In genomic region chr5:111224561-111224989, GRCh38 we compare ENCODE assay signal across 1 cellular context.
TF ChIP-seq lines count a peak whose summit lies in the region.

No MANE protein-coding gene starts in this region.

TF ChIP-seq in GM12878, 131 proteins besides CTCF, POLR2A, EP300 and RAD21 (continued from another document and continues in another):
- TF ChIP-seq BCL3 (IDR thresholded peaks at IDR 0.05; ENCODE audit: borderline replicate concordance, insufficient read depth, low read depth, low read length, poor library complexity, severe bottlenecking) (peak; percentile 3), SMAD1 (IDR thresholded peaks at IDR 0.05; ENCODE audit: low read depth, partially characterized antibody) (no peak), CEBPB (IDR thresholded peaks at IDR 0.05; ENCODE audit: borderline replicate concordance in 1 of 2, low read depth in 2 of 2, low read length in 2 of 2) (no peak), CREM (IDR thresholded peaks at IDR 0.05; ENCODE audit: low read depth) (0 out of 2 replicates have a peak, but pooled peaks have one; percentile 11), SREBF1 (IDR thresholded peaks at IDR 0.05; ENCODE audit: low read length) (no peak), TCF12 (IDR thresholded peaks at IDR 0.05; ENCODE audit: low read depth, low read length) (0 out of 2 replicates have a peak, but pooled peaks have one; percentile 1), RELA (IDR thresholded peaks at IDR 0.05; ENCODE audit: borderline replicate concordance, partially characterized antibody) (no peak), CUX1 (IDR thresholded peaks at IDR 0.05; ENCODE audit: insufficient replicate concordance, low read depth, low read length) (no peak), KLF5 (IDR thresholded peaks at IDR 0.05; ENCODE audit: partially characterized antibody) (no peak), LARP7 (IDR thresholded peaks at IDR 0.05) (peak; percentile 57; the same call in 1 of the 2 replicates), RUNX3 (IDR thresholded peaks at IDR 0.05; ENCODE audit: low read length) (no peak), CBX3 (IDR thresholded peaks at IDR 0.05; ENCODE audit: borderline replicate concordance, low read depth) (no peak), SMAD5 (IDR thresholded peaks at IDR 0.05; ENCODE audit: low read depth) (no peak), POLR2AphosphoS2 (IDR thresholded peaks at IDR 0.05; ENCODE audit: low read depth, low read length) (no peak), EED (IDR thresholded peaks at IDR 0.05; ENCODE audit: low read depth) (no peak), CBFB (IDR thresholded peaks at IDR 0.05; ENCODE audit: low read depth) (no peak), USF1 (IDR thresholded peaks at IDR 0.05; ENCODE audit: borderline replicate concordance, extremely low read length, insufficient read depth, low read depth, low read length) (no peak), ATF2 (IDR thresholded peaks at IDR 0.05; ENCODE audit: low read length) (no peak), KDM1A (IDR thresholded peaks at IDR 0.05; ENCODE audit: borderline replicate concordance) (no peak), SREBF2 (IDR thresholded peaks at IDR 0.05; ENCODE audit: low read length) (no peak), RCOR1 (conservative IDR thresholded peaks at IDR 0.05; ENCODE audit: low read depth, low read length) (no peak), NR2C1 (IDR thresholded peaks at IDR 0.05) (no peak), ATF7 (IDR thresholded peaks at IDR 0.05; ENCODE audit: low read depth) (no peak), IKZF1 (conservative IDR thresholded peaks at IDR 0.05) (peak; percentile 52), MEF2A (IDR thresholded peaks at IDR 0.05; ENCODE audit: insufficient read depth, low read depth, low read length) (no peak), TBL1XR1 (IDR thresholded peaks at IDR 0.05; ENCODE audit: low read depth, low read length) (no peak), GATAD2B (conservative IDR thresholded peaks at IDR 0.05; ENCODE audit: low read depth) (no peak), IRF3 (IDR thresholded peaks at IDR 0.05) (no peak), USF2 (IDR thresholded peaks at IDR 0.05; ENCODE audit: borderline replicate concordance, low read depth, low read length) (no peak), ZNF207 (IDR thresholded peaks at IDR 0.05; ENCODE audit: borderline replicate concordance) (0 out of 2 replicates have a peak, but pooled peaks have one; percentile 6), NFYA (IDR thresholded peaks at IDR 0.05; ENCODE audit: borderline replicate concordance, low read depth, low read length) (no peak), SKIL (IDR thresholded peaks at IDR 0.05; ENCODE audit: low read depth, poor library complexity, severe bottlenecking) (no peak), NRF1 (conservative IDR thresholded peaks at IDR 0.05; ENCODE audit: low read depth, low read length) (no peak), FOXM1 (IDR thresholded peaks at IDR 0.05; ENCODE audit: low read depth, low read length) (no peak), FOXK2 (IDR thresholded peaks at IDR 0.05) (no peak), ZBTB33 (IDR thresholded peaks at IDR 0.05) (no peak), NFIC (IDR thresholded peaks at IDR 0.05; ENCODE audit: low read depth, low read length) (no peak), ASH2L (IDR thresholded peaks at IDR 0.05; ENCODE audit: borderline replicate concordance, low read depth) (no peak), ZBED1 (IDR thresholded peaks at IDR 0.05; ENCODE audit: borderline replicate concordance) (no peak), ZNF274 (IDR thresholded peaks at IDR 0.05; ENCODE audit: insufficient read depth, insufficient read length) (no peak), NBN (IDR thresholded peaks at IDR 0.05) (no peak), PRDM15 (CRISPR knock-in tag; IDR thresholded peaks at IDR 0.05) (no peak), TCF7 (IDR thresholded peaks at IDR 0.05; ENCODE audit: borderline replicate concordance) (no peak)
